Comparison of ENCODE assay signal across 18 cellular contexts in genomic region chr4:113614414-113614813, GRCh38.
DNase-seq lines count a peak whose midpoint lies in the region; ATAC-seq and TF ChIP-seq lines count a peak whose summit lies in the region.
"Had no signal": no experiment of that assay in that cellular context is flagged by ENCODE, and none has a peak within 500 bp of the region (broad histone marks: within the 10 kb centered on the region; RNA-seq: fewer than 3 reads in every experiment).

No MANE protein-coding gene starts in this region.

- no peak for TF ChIP-seq POLR2A in gastrocnemius medialis (IDR thresholded peaks at IDR 0.05)

- H3K36me3 Mint-ChIP-seq in brain = peaks cover 3% of the 10 kb centered on the region
- H3K36me3 Mint-ChIP-seq in activated CD4-positive, alpha-beta T cell treated with anti-CD3 and anti-CD28 coated beads, Interleukin-2, amount 10 ng/mL, durations not matched to agents 7 days and 5 days (ENCODE audit: low read depth) = peaks cover 6% of the 10 kb centered on the region

- 42 to 52% (median 52%) methylated on average over 2 of the region's 2 CpGs for WGBS in psoas muscle, 3 donors

- H3K36me3 ChIP-seq in left ventricle myocardium inferior = no peaks in the 10 kb centered on the region
- no peaks in the 10 kb centered on the region for H3K36me3 ChIP-seq in gastrocnemius medialis
- H3K36me3 ChIP-seq in psoas muscle (ENCODE audit: insufficient read depth in 1 of 2, low read depth in 1 of 2) = peaks cover 0 to 3% of the 10 kb centered on the region in 2 donors

- H3K4me1 ChIP-seq in left ventricle myocardium inferior (peaks cover 90% of the 10 kb centered on the region), gastrocnemius medialis (peaks cover 58 to 60% of the 10 kb centered on the region in 2 donors), psoas muscle (peaks cover 57% of the 10 kb centered on the region)
- H3K4me1 ChIP-seq: Caco-2 had no signal

- POLR2A ChIA-PET in activated CD4-positive, alpha-beta T cell treated with anti-CD3 and anti-CD28 coated beads, Interleukin-2, amount 10 ng/mL, durations not matched to agents 7 days and 5 days (lab: Charles Lee) = no interaction called here

- ATAC-seq in left cardiac atrium (no peak), HG02938 (IDR thresholded peaks at IDR 0.05; ENCODE audit: unreplicated experiment) (peak; percentile 50), gastrocnemius medialis (no peak), psoas muscle (no peak), HG02759 (IDR thresholded peaks at IDR 0.05; ENCODE audit: unreplicated experiment) (no peak)

- TF ChIP-seq CTCF in left ventricle myocardium inferior (IDR thresholded peaks at IDR 0.05; ENCODE audit: borderline replicate concordance) (no peak), brain (conservative IDR thresholded peaks at IDR 0.05) (no peak), gastrocnemius medialis (IDR thresholded peaks at IDR 0.05 in 4 of 5, conservative IDR thresholded peaks at IDR 0.05 in 1 of 5) (no peak), psoas muscle (IDR thresholded peaks at IDR 0.05) (no peak)

- H3K9me3 ChIP-seq in left ventricle myocardium inferior (replicated peaks) (no peaks in the 10 kb centered on the region), gastrocnemius medialis (no peaks in the 10 kb centered on the region), psoas muscle (no peaks in the 10 kb centered on the region)
- H3K9me3 ChIP-seq: Caco-2 had no signal

- no peaks in the 10 kb centered on the region for H3K9me3 Mint-ChIP-seq in brain
- H3K9me3 Mint-ChIP-seq in activated CD4-positive, alpha-beta T cell treated with anti-CD3 and anti-CD28 coated beads, Interleukin-2, amount 10 ng/mL, durations not matched to agents 7 days and 5 days = no peaks in the 10 kb centered on the region
- H3K9me3 Mint-ChIP-seq: CD4-positive, CD25-positive, alpha-beta regulatory T cell had no signal

- CTCF ChIA-PET in activated CD4-positive, alpha-beta T cell treated with anti-CD3 and anti-CD28 coated beads, Interleukin-2, amount 10 ng/mL, durations not matched to agents 7 days and 5 days (lab: Charles Lee) = interaction anchor here (0.6 kb wide), 1 partner anchor 80 kb away, joined by 3 read pairs; no protein-coding TSS in a partner anchor

- H3K27ac ChIP-seq in left ventricle myocardium inferior (replicated peaks) (peak overlapping the region; percentile 71), gastrocnemius medialis (peak overlapping the region in 3 of 4 donors; percentile 7 to 20 (median 8)), psoas muscle (no peak overlapping the region)
- H3K27ac ChIP-seq: PC-9 had no signal

- no peak overlapping the region for H3K4me3 ChIP-seq in left ventricle myocardium inferior
- no peak overlapping the region for H3K4me3 ChIP-seq in gastrocnemius medialis
- H3K4me3 ChIP-seq in psoas muscle = no peak overlapping the region
- H3K4me3 ChIP-seq: PC-9 had no signal

- intact Hi-C loops in left ventricle myocardium inferior (cut with micrococcal nuclease) = no loop called here
- intact Hi-C loops in left cardiac atrium (cut with DNase I) = no loop called here
- intact Hi-C loops in gastrocnemius medialis (cut with DNase I; ENCODE audit: low total_unique reads) = no loop called here
- intact Hi-C loops in psoas muscle (cut with DNase I) = no loop called here

- peaks cover 37% of the 10 kb centered on the region for H3K4me1 Mint-ChIP-seq in brain
- peaks cover 8% of the 10 kb centered on the region for H3K4me1 Mint-ChIP-seq in activated CD4-positive, alpha-beta T cell treated with anti-CD3 and anti-CD28 coated beads, Interleukin-2, amount 10 ng/mL, durations not matched to agents 7 days and 5 days

- H3K27ac Mint-ChIP-seq in brain = peak overlapping the region in 4 of 5 experiments; percentile 2 to 72 (median 50)
- no peak overlapping the region for H3K27ac Mint-ChIP-seq in activated CD4-positive, alpha-beta T cell treated with anti-CD3 and anti-CD28 coated beads, Interleukin-2, amount 10 ng/mL, durations not matched to agents 7 days and 5 days

- in situ Hi-C loops in gastrocnemius medialis (cut with MboI; ENCODE audit: low sequenced_read_pairs in 4 of 4) = no loop called here

- DNase-seq in left ventricle myocardium inferior (no peak), left cardiac atrium (no peak), gastrocnemius medialis (no peak), psoas muscle (no peak)
- DNase-seq in activated CD4-positive, alpha-beta T cell treated with anti-CD3 and anti-CD28 coated beads, Interleukin-2, amount 10 ng/mL, durations not matched to agents 7 days and 5 days = no peak
- DNase-seq: Caco-2; CD4-positive, CD25-positive, alpha-beta regulatory T cell; DMS153; EL; Kasumi-1; MM.1S; NCI-H1092 treated with DMSO at 0.1 percent for 48 hours; NCI-H748 treated with DMSO at 0.1 percent for 48 hours; PC-9; SW 1271 had no signal

- H3K27me3 Mint-ChIP-seq in brain = no peaks in the 10 kb centered on the region
- no peaks in the 10 kb centered on the region for H3K27me3 Mint-ChIP-seq in activated CD4-positive, alpha-beta T cell treated with anti-CD3 and anti-CD28 coated beads, Interleukin-2, amount 10 ng/mL, durations not matched to agents 7 days and 5 days
- H3K27me3 Mint-ChIP-seq: CD4-positive, CD25-positive, alpha-beta regulatory T cell had no signal

- H3K27me3 ChIP-seq in left ventricle myocardium inferior (ENCODE audit: low read depth) = no peaks in the 10 kb centered on the region
- H3K27me3 ChIP-seq in gastrocnemius medialis = no peaks in the 10 kb centered on the region
- H3K27me3 ChIP-seq in psoas muscle (ENCODE audit: insufficient read depth in 3 of 3, low read length in 2 of 3) = no peaks in the 10 kb centered on the region

- H3K4me3 Mint-ChIP-seq in brain = peak overlapping the region in 1 of 5 experiments; percentile 48
- no peak overlapping the region for H3K4me3 Mint-ChIP-seq in activated CD4-positive, alpha-beta T cell treated with anti-CD3 and anti-CD28 coated beads, Interleukin-2, amount 10 ng/mL, durations not matched to agents 7 days and 5 days
- H3K4me3 Mint-ChIP-seq: CD4-positive, CD25-positive, alpha-beta regulatory T cell had no signal
